16 cellular contexts compared by ENCODE assay signal in the genomic region with DNA sequence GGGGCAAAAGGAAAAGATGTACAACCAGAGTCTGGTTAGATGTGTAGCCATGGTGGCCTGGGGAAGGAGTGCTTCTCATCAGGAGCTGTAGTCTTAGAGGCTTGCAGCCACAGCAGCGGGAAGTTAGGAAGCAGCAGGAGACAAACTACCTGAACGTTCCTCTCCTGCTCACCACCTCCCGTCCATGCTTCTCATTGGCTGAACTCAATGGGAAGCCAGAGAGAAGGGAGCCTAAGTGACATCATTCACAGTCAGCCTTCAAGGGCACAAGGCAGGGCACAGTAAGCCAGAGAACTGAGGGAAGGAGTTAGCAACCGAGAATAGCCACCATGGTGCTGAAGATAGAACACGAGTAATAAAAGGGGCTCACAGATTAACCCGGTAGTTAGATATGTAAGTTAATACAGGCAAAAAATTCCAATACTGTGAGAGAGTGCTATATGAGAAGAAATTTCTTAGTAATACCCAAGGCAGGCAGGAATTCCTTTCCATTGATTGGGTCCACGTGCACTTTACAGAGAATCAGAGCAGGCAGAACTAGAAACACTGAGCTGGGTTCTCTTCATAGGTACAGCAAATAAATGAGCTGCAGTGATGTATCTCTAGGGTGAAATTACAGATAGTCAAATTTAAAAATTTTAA.
DNase-seq lines count a peak whose midpoint lies in the region; TF ChIP-seq lines count a peak whose summit lies in the region.
"Had no signal": no experiment of that assay in that cellular context is flagged by ENCODE, and none has a peak within 500 bp of the region (broad histone marks: within the 10 kb centered on the region; RNA-seq: fewer than 3 reads in every experiment).

No MANE protein-coding gene starts in this region.

- no peak overlapping the region for H3K4me2 ChIP-seq in H9 (ENCODE audit: insufficient read depth, insufficient read length, low read length)
- H3K4me2 ChIP-seq in parathyroid adenoma (ENCODE audit: low read length) = no peak overlapping the region
- H3K4me2 ChIP-seq in trophoblast cell (ENCODE audit: low read length) = no peak overlapping the region

- no peak overlapping the region for H2BK20ac ChIP-seq in H9 (ENCODE audit: low read depth, low read length, poor library complexity, severe bottlenecking)

- in situ Hi-C loops in G401 (cut with HindIII; ENCODE audit: low sequenced_read_pairs) = no loop called here

- H2AK5ac ChIP-seq in H9 (ENCODE audit: insufficient read length, low read length) (no peak overlapping the region), trophoblast cell (ENCODE audit: low read length) (no peak overlapping the region)

- H3K9me3 Mint-ChIP-seq in H9 = no peaks in the 10 kb centered on the region

- H4K91ac ChIP-seq in H9 (ENCODE audit: insufficient read length, low read depth, low read length) (no peak overlapping the region), trophoblast cell (ENCODE audit: low read depth, low read length) (no peak overlapping the region)

- no peaks in the 10 kb centered on the region for H3K23me2 ChIP-seq in H9 (ENCODE audit: insufficient read length, low read depth, low read length, poor library complexity, severe bottlenecking)

- H4K20me1 ChIP-seq in H9 (ENCODE audit: control insufficient read depth, insufficient read depth, insufficient read length) = no peaks in the 10 kb centered on the region

- H2BK15ac ChIP-seq in H9 (ENCODE audit: low read depth, low read length) = no peak overlapping the region

- no peak overlapping the region for H3T11ph ChIP-seq in H9 (ENCODE audit: low read length)

- H3K79me1 ChIP-seq in H9 (ENCODE audit: insufficient read depth, low read depth, low read length, poor library complexity, severe bottlenecking) = no peaks in the 10 kb centered on the region
- H3K79me1 ChIP-seq in trophoblast cell (ENCODE audit: low read length) = no peaks in the 10 kb centered on the region

- no peaks in the 10 kb centered on the region for H3K79me2 ChIP-seq in H9 (ENCODE audit: insufficient read depth, low read length)
- H3K79me2 ChIP-seq in parathyroid adenoma = no peaks in the 10 kb centered on the region
- no peaks in the 10 kb centered on the region for H3K79me2 ChIP-seq in trophoblast cell (ENCODE audit: control insufficient read depth, insufficient read depth, low read length, poor library complexity)

- peak; percentile 74 for DNase-seq in H9
- peak; percentile 2 for DNase-seq in adipocyte (ENCODE audit: low read depth)
- DNase-seq in iPS-NIHi11 (ENCODE audit: low spot score) = peak; percentile 31
- DNase-seq in activated T-cell treated with anti-CD3 and anti-CD28 coated beads for 4 hours = no peak
- no peak for DNase-seq in trophoblast cell
- DNase-seq in G401 (ENCODE audit: low spot score) = no peak
- DNase-seq: CD4-positive, CD25-positive, alpha-beta regulatory T cell; EL; MV-4-11; NCI-H1417; NCI-H1930; NK-92 treated with Interleukin-12 subunit alpha and Interleukin-12 subunit beta, amount 100 ng/mL, for 24 hours; SJCRH30 had no signal

- TF ChIP-seq CTCF in H9 (conservative IDR thresholded peaks at IDR 0.05) = no peak
- TF ChIP-seq CTCF in parathyroid adenoma (IDR thresholded peaks at IDR 0.05) = no peak

- H3K56ac ChIP-seq in H9 (ENCODE audit: insufficient read length, low read depth, low read length) = no peak overlapping the region

- no peak overlapping the region for H4K12ac ChIP-seq in trophoblast cell (ENCODE audit: low read depth, low read length)

- H3K27me3 Mint-ChIP-seq in H9 (ENCODE audit: low read depth) = no peaks in the 10 kb centered on the region; the same call in 1 of the 2 replicates
- H3K27me3 Mint-ChIP-seq: CD4-positive, CD25-positive, alpha-beta regulatory T cell had no signal

- H3K4ac ChIP-seq in H9 (ENCODE audit: low read depth, low read length) (no peak overlapping the region), trophoblast cell (ENCODE audit: low read depth, low read length) (no peak overlapping the region)

- no peak overlapping the region for H2BK5ac ChIP-seq in H9 (ENCODE audit: insufficient read length, low read length)
- H2BK5ac ChIP-seq in trophoblast cell (ENCODE audit: low read depth, low read length, poor library complexity) = no peak overlapping the region

- H2BK12ac ChIP-seq in H9 (ENCODE audit: insufficient read length, low read depth, low read length) = no peak overlapping the region
- no peak overlapping the region for H2BK12ac ChIP-seq in trophoblast cell (ENCODE audit: low read length)

- no peak overlapping the region for H3K4me3 Mint-ChIP-seq in H9
- H3K4me3 Mint-ChIP-seq: CD4-positive, CD25-positive, alpha-beta regulatory T cell had no signal

- H3K4me1 ChIP-seq in H9 (ENCODE audit: insufficient read depth, low read length) (no peaks in the 10 kb centered on the region), adipocyte (ENCODE audit: control insufficient read depth, insufficient read depth, low read length) (no peaks in the 10 kb centered on the region), parathyroid adenoma (peaks cover 8% of the 10 kb centered on the region), trophoblast cell (ENCODE audit: control insufficient read depth in 1 of 2, insufficient read depth in 2 of 2, low read length in 2 of 2) (no peaks in the 10 kb centered on the region)

- no peak overlapping the region for H3K18ac ChIP-seq in H9 (ENCODE audit: insufficient read length, low read depth, low read length)
- no peak overlapping the region for H3K18ac ChIP-seq in trophoblast cell (ENCODE audit: low read length)

- no peaks in the 10 kb centered on the region for H3K9me3 ChIP-seq in H9 (ENCODE audit: control insufficient read depth, low read depth, low read length)
- H3K9me3 ChIP-seq in adipocyte (ENCODE audit: control insufficient read depth, low read length) = no peaks in the 10 kb centered on the region
- H3K9me3 ChIP-seq in parathyroid adenoma (ENCODE audit: control insufficient read depth, low read length) = no peaks in the 10 kb centered on the region
- no peaks in the 10 kb centered on the region for H3K9me3 ChIP-seq in trophoblast cell (ENCODE audit: insufficient read depth, low read depth, low read length)
- H3K9me3 ChIP-seq: SJCRH30 had no signal

- no peak overlapping the region for H3K14ac ChIP-seq in H9 (ENCODE audit: insufficient read depth, low read length)
- H3K14ac ChIP-seq in trophoblast cell (ENCODE audit: low read length) = no peak overlapping the region

- H2BK120ac ChIP-seq in H9 (ENCODE audit: low read depth, low read length, poor library complexity, severe bottlenecking) (no peak overlapping the region), trophoblast cell (ENCODE audit: insufficient read depth, low read length, poor library complexity) (no peak overlapping the region)

- no peak overlapping the region for H3K4me3 ChIP-seq in adipocyte (ENCODE audit: low read length)
- H3K4me3 ChIP-seq in parathyroid adenoma (ENCODE audit: low read depth, low read length) = no peak overlapping the region
- H3K4me3 ChIP-seq in trophoblast cell (ENCODE audit: low read depth, low read length) = no peak overlapping the region
- H3K4me3 ChIP-seq: K562, SJCRH30 had no signal

- no peak overlapping the region for H2AFZ ChIP-seq in H9 (ENCODE audit: low read length)
- peak overlapping the region; percentile 47 for H2AFZ ChIP-seq in parathyroid adenoma
- H2AFZ ChIP-seq in trophoblast cell (ENCODE audit: insufficient read depth, low read length, poor library complexity) = no peak overlapping the region

- H3K27ac Mint-ChIP-seq in H9 = no peak overlapping the region
- H3K27ac Mint-ChIP-seq: CD4-positive, CD25-positive, alpha-beta regulatory T cell had no signal

- H3K36me3 ChIP-seq in adipocyte (ENCODE audit: control insufficient read depth, insufficient read depth, low read length, severe bottlenecking) (no peaks in the 10 kb centered on the region), parathyroid adenoma (ENCODE audit: control insufficient read depth, insufficient read depth, low read length) (no peaks in the 10 kb centered on the region), trophoblast cell (ENCODE audit: control insufficient read depth in 1 of 2, insufficient read depth in 2 of 2, low read length in 2 of 2) (no peaks in the 10 kb centered on the region)
- H3K36me3 ChIP-seq: SJCRH30 had no signal

- H3K9ac ChIP-seq in H9 (ENCODE audit: extremely low read depth, insufficient read length, low read length) (no peak overlapping the region), adipocyte (ENCODE audit: low read length) (no peak overlapping the region), parathyroid adenoma (no peak overlapping the region), trophoblast cell (ENCODE audit: low read length) (no peak overlapping the region)

- H3K4me1 Mint-ChIP-seq in H9 = peaks cover 10 to 11% of the 10 kb centered on the region in 2 experiments
- H3K4me1 Mint-ChIP-seq: CD4-positive, CD25-positive, alpha-beta regulatory T cell had no signal

- H3K27me3 ChIP-seq in H9 (ENCODE audit: insufficient read depth, low read length) (no peaks in the 10 kb centered on the region), adipocyte (replicated peaks; ENCODE audit: control insufficient read depth, insufficient read depth, low read length) (no peaks in the 10 kb centered on the region), parathyroid adenoma (ENCODE audit: control insufficient read depth, insufficient read depth, low read length) (no peaks in the 10 kb centered on the region), trophoblast cell (ENCODE audit: insufficient read depth, low read length) (no peaks in the 10 kb centered on the region)
- H3K27me3 ChIP-seq: SJCRH30 had no signal

- no peak overlapping the region for H4K8ac ChIP-seq in H9 (replicated peaks; ENCODE audit: insufficient read length, low read depth, low read length)
- no peak overlapping the region for H4K8ac ChIP-seq in trophoblast cell (ENCODE audit: low read depth, low read length)

- no peak overlapping the region for H4K5ac ChIP-seq in H9 (ENCODE audit: insufficient read length, low read depth, low read length)

- no peak overlapping the region for H3K27ac ChIP-seq in H9 (ENCODE audit: insufficient read length, low read depth, low read length)
- H3K27ac ChIP-seq in parathyroid adenoma = no peak overlapping the region
- no peak overlapping the region for H3K27ac ChIP-seq in trophoblast cell (ENCODE audit: low read depth, low read length)
- H3K27ac ChIP-seq: RWPE1, SJCRH30 had no signal

- WGBS in H9 (ENCODE audit: extremely low coverage, insufficient read length, low lambda C conversion rate) = no CpG with 5 or more reads among the region's 7 CpGs
- no CpG with 5 or more reads among the region's 7 CpGs for WGBS in trophoblast cell (ENCODE audit: extremely low coverage, insufficient coverage, insufficient read length)

- no peaks in the 10 kb centered on the region for H3K36me3 Mint-ChIP-seq in H9 (ENCODE audit: insufficient read depth in 1 of 3, low read depth in 3 of 3)
- H3K36me3 Mint-ChIP-seq: CD4-positive, CD25-positive, alpha-beta regulatory T cell had no signal

- no peak overlapping the region for H3K23ac ChIP-seq in H9 (ENCODE audit: insufficient read length, low read depth, low read length)
- no peak overlapping the region for H3K23ac ChIP-seq in trophoblast cell (ENCODE audit: low read length)

Comparison
In these comparisons a context has a peak if more than half of its experiments do, and no peak if none do; other contexts are left out.
1. DNase-seq: peak in H9 (single experiment), adipocyte (single experiment) and iPS-NIHi11 (single experiment); none in activated T-cell treated with anti-CD3 and anti-CD28 coated beads for 4 hours (single experiment), trophoblast cell (0 of 2) and G401 (single experiment).